Comparison of ENCODE assay signal across 1 cellular context in the genomic region with DNA sequence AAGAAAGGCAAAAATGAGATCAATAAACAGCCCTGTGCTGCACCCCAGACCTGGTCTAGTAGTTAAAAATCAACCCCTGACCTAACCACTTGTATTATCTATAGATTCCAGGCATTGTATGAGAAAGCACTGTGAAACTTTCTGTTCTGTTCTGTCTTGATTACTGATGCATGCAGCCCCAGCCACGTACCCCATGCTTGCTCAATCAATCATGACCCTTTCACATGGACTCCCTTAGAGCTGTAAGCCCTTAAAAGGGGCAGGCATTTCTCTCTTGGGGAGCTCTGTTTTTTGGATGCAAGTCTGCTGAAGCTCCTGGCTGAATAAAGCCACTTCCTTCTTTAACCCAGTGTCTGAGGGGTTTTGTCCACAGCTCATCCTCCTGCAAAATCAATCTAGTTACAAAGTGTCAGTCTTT.
TF ChIP-seq lines count a peak whose summit lies in the region.

No MANE protein-coding gene starts in this region.

TF ChIP-seq in K562, 482 proteins besides CTCF, POLR2A, EP300 and RAD21 (continued from another document and continues in another):
- TF ChIP-seq THAP12 (CRISPR knock-in tag; IDR thresholded peaks at IDR 0.05) (no peak), ZNF830 (CRISPR knock-in tag; IDR thresholded peaks at IDR 0.05) (no peak), GTF2E2 (tag; IDR thresholded peaks at IDR 0.05) (0 out of 2 replicates have a peak, but pooled peaks have one; percentile 49), NFIC (IDR thresholded peaks at IDR 0.05) (peak; percentile 83), ATF6 (CRISPR knock-in tag; IDR thresholded peaks at IDR 0.05) (no peak), CBX8 (IDR thresholded peaks at IDR 0.05; ENCODE audit: borderline replicate concordance, extremely low read depth, low read depth, low read length, poor library complexity, severe bottlenecking) (no peak), SP2 (IDR thresholded peaks at IDR 0.05; ENCODE audit: extremely low read depth, low read depth, low read length, poor library complexity, severe bottlenecking) (no peak), JUN (IDR thresholded peaks at IDR 0.05; ENCODE audit: borderline replicate concordance, low read depth, low read length) (peak; percentile 58; the same call in 1 of the 2 replicates), JUN (CRISPR knock-in tag; IDR thresholded peaks at IDR 0.05; ENCODE audit: borderline replicate concordance) (no peak), TARDBP (IDR thresholded peaks at IDR 0.05) (peak; percentile 77), ZC3H11A (IDR thresholded peaks at IDR 0.05; ENCODE audit: low read depth, low read length) (no peak), ZNF584 (CRISPR knock-in tag; IDR thresholded peaks at IDR 0.05; ENCODE audit: low read depth) (peak; percentile 83; the same call in 1 of the 2 replicates), ZNF146 (CRISPR knock-in tag; IDR thresholded peaks at IDR 0.05; ENCODE audit: unreplicated experiment) (no peak), SAFB (IDR thresholded peaks at IDR 0.05; ENCODE audit: borderline replicate concordance, low read depth, low read length) (no peak), PCBP1 (IDR thresholded peaks at IDR 0.05; ENCODE audit: low read depth, low read length, poor library complexity, severe bottlenecking) (no peak), ZNF780A (CRISPR knock-in tag; IDR thresholded peaks at IDR 0.05) (no peak), SMC3 (conservative IDR thresholded peaks at IDR 0.05; ENCODE audit: insufficient read depth, low read depth, low read length) (no peak), TOE1 (IDR thresholded peaks at IDR 0.05; ENCODE audit: borderline replicate concordance) (peak; percentile 61; the same call in 1 of the 2 replicates), TOE1 (CRISPR knock-in tag; IDR thresholded peaks at IDR 0.05; ENCODE audit: borderline replicate concordance, low read depth) (no peak), TAF9B (IDR thresholded peaks at IDR 0.05; ENCODE audit: partially characterized antibody) (no peak), ZNF395 (CRISPR knock-in tag; IDR thresholded peaks at IDR 0.05) (peak; percentile 69), ELF2 (CRISPR knock-in tag; IDR thresholded peaks at IDR 0.05) (no peak), ATF3 (IDR thresholded peaks at IDR 0.05) (peak; percentile 79), ATF3 (CRISPR knock-in tag; conservative IDR thresholded peaks at IDR 0.05) (peak; percentile 58; the same call in 1 of the 2 replicates), BRD9 (IDR thresholded peaks at IDR 0.05; ENCODE audit: low read depth, partially characterized antibody) (peak; percentile 55), ZNF143 (CRISPR knock-in tag; IDR thresholded peaks at IDR 0.05) (no peak), TRIM28 (IDR thresholded peaks at IDR 0.05) (peak; percentile 99), THRAP3 (IDR thresholded peaks at IDR 0.05; ENCODE audit: borderline replicate concordance) (no peak), PHF8 (IDR thresholded peaks at IDR 0.05; ENCODE audit: borderline replicate concordance, low read length) (no peak)
- TF ChIP-seq, protein P1, sequence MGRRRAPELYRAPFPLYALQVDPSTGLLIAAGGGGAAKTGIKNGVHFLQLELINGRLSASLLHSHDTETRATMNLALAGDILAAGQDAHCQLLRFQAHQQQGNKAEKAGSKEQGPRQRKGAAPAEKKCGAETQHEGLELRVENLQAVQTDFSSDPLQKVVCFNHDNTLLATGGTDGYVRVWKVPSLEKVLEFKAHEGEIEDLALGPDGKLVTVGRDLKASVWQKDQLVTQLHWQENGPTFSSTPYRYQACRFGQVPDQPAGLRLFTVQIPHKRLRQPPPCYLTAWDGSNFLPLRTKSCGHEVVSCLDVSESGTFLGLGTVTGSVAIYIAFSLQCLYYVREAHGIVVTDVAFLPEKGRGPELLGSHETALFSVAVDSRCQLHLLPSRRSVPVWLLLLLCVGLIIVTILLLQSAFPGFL (CRISPR knock-in tag; IDR thresholded peaks at IDR 0.05) = no peak
- TF ChIP-seq, protein P2, sequence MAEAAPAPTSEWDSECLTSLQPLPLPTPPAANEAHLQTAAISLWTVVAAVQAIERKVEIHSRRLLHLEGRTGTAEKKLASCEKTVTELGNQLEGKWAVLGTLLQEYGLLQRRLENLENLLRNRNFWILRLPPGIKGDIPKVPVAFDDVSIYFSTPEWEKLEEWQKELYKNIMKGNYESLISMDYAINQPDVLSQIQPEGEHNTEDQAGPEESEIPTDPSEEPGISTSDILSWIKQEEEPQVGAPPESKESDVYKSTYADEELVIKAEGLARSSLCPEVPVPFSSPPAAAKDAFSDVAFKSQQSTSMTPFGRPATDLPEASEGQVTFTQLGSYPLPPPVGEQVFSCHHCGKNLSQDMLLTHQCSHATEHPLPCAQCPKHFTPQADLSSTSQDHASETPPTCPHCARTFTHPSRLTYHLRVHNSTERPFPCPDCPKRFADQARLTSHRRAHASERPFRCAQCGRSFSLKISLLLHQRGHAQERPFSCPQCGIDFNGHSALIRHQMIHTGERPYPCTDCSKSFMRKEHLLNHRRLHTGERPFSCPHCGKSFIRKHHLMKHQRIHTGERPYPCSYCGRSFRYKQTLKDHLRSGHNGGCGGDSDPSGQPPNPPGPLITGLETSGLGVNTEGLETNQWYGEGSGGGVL (CRISPR knock-in tag; IDR thresholded peaks at IDR 0.05) = no peak
- TF ChIP-seq, protein P3, sequence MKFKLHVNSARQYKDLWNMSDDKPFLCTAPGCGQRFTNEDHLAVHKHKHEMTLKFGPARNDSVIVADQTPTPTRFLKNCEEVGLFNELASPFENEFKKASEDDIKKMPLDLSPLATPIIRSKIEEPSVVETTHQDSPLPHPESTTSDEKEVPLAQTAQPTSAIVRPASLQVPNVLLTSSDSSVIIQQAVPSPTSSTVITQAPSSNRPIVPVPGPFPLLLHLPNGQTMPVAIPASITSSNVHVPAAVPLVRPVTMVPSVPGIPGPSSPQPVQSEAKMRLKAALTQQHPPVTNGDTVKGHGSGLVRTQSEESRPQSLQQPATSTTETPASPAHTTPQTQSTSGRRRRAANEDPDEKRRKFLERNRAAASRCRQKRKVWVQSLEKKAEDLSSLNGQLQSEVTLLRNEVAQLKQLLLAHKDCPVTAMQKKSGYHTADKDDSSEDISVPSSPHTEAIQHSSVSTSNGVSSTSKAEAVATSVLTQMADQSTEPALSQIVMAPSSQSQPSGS (CRISPR knock-in tag; IDR thresholded peaks at IDR 0.05) = no peak
- TF ChIP-seq, protein P4, sequence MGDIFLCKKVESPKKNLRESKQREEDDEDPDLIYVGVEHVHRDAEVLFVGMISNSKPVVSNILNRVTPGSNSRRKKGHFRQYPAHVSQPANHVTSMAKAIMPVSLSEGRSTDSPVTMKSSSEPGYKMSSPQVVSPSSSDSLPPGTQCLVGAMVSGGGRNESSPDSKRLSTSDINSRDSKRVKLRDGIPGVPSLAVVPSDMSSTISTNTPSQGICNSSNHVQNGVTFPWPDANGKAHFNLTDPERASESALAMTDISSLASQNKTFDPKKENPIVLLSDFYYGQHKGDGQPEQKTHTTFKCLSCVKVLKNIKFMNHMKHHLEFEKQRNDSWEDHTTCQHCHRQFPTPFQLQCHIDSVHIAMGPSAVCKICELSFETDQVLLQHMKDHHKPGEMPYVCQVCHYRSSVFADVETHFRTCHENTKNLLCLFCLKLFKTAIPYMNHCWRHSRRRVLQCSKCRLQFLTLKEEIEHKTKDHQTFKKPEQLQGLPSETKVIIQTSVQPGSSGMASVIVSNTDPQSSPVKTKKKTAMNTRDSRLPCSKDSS (IDR thresholded peaks at IDR 0.05; ENCODE audit: low read depth, partially characterized antibody) = peak; percentile 75
